ENCODE assay signal across 24 cellular contexts in the genomic region with DNA sequence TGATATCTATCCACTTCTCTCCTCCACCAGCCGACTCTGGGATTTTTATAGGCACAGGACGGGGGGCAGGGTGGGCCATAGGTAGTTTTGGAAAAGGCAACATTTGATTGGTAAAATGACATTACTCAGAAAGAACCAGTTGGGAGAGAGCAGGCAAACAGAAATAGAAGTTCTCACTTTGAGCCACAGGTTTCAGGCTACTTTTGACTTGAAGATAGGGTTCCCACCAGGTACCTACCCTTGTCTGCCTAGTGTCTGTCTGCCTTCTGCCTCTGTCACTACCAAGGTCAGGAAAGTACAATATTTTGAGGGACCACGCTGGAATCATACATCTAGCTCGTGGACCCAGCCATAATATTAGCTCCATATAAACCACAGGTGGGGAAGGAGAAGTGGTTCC.
"Had no signal": no experiment of that assay in that cellular context is flagged by ENCODE, and none has a peak within 500 bp of the region (broad histone marks: within the 10 kb centered on the region; RNA-seq: fewer than 3 reads in every experiment).

No MANE protein-coding gene starts in this region.

- ATAC-seq: K562, Panc1, PC-3, SK-N-SH treated with all-trans-retinoic acid at 6 μM for 48 hours had no signal

- H3K9me3 ChIP-seq: SJCRH30 had no signal

- H3K27me3 Mint-ChIP-seq: IgD-negative memory B cell had no signal

- H3K27ac Mint-ChIP-seq: IgD-negative memory B cell had no signal

- H3K27me3 ChIP-seq: SJCRH30 had no signal

- H3K4me3 ChIP-seq: K562, SJCRH30 had no signal

- FAIRE-seq: HTR-8/SVneo, K562 had no signal

- H3K4me2 ChIP-seq: KMS-11 had no signal

- H3K36me3 Mint-ChIP-seq: IgD-negative memory B cell had no signal

- H3K4me3 Mint-ChIP-seq: IgD-negative memory B cell had no signal

- H3K9ac ChIP-seq: KMS-11 had no signal

- H3K27ac ChIP-seq: HL-60, KMS-11, RWPE1, SJCRH30 had no signal

- H3K36me3 ChIP-seq: SJCRH30 had no signal

- DNase-seq: Kasumi-1, MM.1S, NCI-H1105, NCI-H1417, NCI-H1436 treated with DMSO at 0.1 percent for 48 hours, NCI-H1694, NCI-H187 treated with DMSO at 0.1 percent for 48 hours, NCI-H2029 treated with DMSO at 0.1 percent for 48 hours, NCI-H2171 treated with DMSO at 0.1 percent for 48 hours, NCI-H345, NCI-H524, NCI-H526 treated with DMSO at 0.1 percent for 48 hours, NCI-H748 treated with DMSO at 0.1 percent for 48 hours, PC-3, SHP77 treated with DMSO at 0.1 percent for 48 hours, SJCRH30 had no signal

- H3K4me1 ChIP-seq: SJCRH30 had no signal
